In the genomic region with DNA sequence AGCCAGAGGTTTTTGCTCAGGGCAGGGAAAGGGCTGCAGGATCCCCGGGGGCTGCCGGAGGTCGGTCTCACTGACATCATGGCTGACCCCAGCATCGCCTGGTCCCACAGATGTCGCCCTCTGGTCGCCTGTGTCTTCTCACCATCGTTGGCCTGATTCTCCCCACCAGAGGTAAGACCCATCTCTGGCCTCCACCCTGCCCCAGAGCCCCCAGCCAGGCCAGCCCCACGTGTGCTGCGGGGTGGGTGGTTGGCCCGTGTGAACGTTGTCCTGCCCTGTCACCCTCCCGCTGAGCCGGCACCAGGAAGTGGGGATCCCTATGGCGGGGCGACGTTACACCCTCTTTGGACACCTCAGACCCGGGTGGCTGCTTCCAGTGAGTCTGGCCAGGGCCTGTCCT, we compare ENCODE assay signal across 1 cellular context.
TF ChIP-seq lines count a peak whose summit lies in the region.

No MANE protein-coding gene starts in this region.

TF ChIP-seq in HEK293, 187 proteins besides CTCF, POLR2A, EP300 and RAD21 (continued from another document):
- TF ChIP-seq, protein P1, sequence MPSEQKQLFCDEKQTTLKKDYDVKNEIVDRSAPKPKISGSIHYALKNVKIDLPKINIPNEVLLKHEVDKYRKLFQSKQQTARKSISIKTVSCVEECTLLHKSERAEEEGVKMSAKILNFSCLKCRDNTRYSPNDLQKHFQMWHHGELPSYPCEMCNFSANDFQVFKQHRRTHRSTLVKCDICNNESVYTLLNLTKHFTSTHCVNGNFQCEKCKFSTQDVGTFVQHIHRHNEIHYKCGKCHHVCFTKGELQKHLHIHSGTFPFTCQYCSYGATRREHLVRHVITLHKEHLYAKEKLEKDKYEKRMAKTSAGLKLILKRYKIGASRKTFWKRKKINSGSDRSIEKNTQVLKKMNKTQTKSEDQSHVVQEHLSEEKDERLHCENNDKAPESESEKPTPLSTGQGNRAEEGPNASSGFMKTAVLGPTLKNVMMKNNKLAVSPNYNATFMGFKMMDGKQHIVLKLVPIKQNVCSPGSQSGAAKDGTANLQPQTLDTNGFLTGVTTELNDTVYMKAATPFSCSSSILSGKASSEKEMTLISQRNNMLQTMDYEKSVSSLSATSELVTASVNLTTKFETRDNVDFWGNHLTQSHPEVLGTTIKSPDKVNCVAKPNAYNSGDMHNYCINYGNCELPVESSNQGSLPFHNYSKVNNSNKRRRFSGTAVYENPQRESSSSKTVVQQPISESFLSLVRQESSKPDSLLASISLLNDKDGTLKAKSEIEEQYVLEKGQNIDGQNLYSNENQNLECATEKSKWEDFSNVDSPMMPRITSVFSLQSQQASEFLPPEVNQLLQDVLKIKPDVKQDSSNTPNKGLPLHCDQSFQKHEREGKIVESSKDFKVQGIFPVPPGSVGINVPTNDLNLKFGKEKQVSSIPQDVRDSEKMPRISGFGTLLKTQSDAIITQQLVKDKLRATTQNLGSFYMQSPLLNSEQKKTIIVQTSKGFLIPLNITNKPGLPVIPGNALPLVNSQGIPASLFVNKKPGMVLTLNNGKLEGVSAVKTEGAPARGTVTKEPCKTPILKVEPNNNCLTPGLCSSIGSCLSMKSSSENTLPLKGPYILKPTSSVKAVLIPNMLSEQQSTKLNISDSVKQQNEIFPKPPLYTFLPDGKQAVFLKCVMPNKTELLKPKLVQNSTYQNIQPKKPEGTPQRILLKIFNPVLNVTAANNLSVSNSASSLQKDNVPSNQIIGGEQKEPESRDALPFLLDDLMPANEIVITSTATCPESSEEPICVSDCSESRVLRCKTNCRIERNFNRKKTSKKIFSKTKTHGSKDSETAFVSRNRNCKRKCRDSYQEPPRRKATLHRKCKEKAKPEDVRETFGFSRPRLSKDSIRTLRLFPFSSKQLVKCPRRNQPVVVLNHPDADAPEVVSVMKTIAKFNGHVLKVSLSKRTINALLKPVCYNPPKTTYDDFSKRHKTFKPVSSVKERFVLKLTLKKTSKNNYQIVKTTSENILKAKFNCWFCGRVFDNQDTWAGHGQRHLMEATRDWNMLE (tag by site-specific recombination; conservative IDR thresholded peaks at IDR 0.05; ENCODE audit: low read depth), result no peak
- no peak for TF ChIP-seq KLF16 (tag by site-specific recombination; IDR thresholded peaks at IDR 0.05)
- TF ChIP-seq PRDM1 (tag by site-specific recombination; IDR thresholded peaks at IDR 0.05), result peak; percentile 39; the same call in 1 of the 2 replicates
- TF ChIP-seq, protein P2, sequence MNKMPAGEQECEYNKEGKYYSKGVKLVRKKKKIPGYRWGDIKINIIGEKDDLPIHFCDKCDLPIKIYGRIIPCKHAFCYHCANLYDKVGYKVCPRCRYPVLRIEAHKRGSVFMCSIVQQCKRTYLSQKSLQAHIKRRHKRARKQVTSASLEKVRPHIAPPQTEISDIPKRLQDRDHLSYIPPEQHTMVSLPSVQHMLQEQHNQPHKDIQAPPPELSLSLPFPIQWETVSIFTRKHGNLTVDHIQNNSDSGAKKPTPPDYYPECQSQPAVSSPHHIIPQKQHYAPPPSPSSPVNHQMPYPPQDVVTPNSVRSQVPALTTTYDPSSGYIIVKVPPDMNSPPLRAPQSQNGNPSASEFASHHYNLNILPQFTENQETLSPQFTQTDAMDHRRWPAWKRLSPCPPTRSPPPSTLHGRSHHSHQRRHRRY (tag by site-specific recombination; IDR thresholded peaks at IDR 0.05), result peak; percentile 83; the same call in 1 of the 2 replicates
- TF ChIP-seq, protein P3, sequence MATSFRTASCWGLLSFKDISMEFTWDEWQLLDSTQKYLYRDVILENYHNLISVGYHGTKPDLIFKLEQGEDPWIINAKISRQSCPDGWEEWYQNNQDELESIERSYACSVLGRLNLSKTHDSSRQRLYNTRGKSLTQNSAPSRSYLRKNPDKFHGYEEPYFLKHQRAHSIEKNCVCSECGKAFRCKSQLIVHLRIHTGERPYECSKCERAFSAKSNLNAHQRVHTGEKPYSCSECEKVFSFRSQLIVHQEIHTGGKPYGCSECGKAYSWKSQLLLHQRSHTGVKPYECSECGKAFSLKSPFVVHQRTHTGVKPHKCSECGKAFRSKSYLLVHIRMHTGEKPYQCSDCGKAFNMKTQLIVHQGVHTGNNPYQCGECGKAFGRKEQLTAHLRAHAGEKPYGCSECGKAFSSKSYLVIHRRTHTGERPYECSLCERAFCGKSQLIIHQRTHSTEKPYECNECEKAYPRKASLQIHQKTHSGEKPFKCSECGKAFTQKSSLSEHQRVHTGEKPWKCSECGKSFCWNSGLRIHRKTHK (tag by site-specific recombination; IDR thresholded peaks at IDR 0.05), result no peak
- no peak for TF ChIP-seq ZNF138 (tag by site-specific recombination; IDR thresholded peaks at IDR 0.05; ENCODE audit: borderline replicate concordance)
- TF ChIP-seq ZNF366 (tag by site-specific recombination; conservative IDR thresholded peaks at IDR 0.05), result no peak
- no peak for TF ChIP-seq ZNF146 (tag by site-specific recombination; IDR thresholded peaks at IDR 0.05)
- peak; percentile 55 for TF ChIP-seq ZIC2 (tag by site-specific recombination; IDR thresholded peaks at IDR 0.05)
- TF ChIP-seq ZNF37A (tag by site-specific recombination; IDR thresholded peaks at IDR 0.05), result no peak
- TF ChIP-seq ZNF629 (tag by site-specific recombination; IDR thresholded peaks at IDR 0.05), result no peak
- TF ChIP-seq ZNF626 (tag by site-specific recombination; IDR thresholded peaks at IDR 0.05), result no peak
- TF ChIP-seq ZNF19 (tag by site-specific recombination; IDR thresholded peaks at IDR 0.05; ENCODE audit: low read depth), result no peak
- TF ChIP-seq, protein P4, sequence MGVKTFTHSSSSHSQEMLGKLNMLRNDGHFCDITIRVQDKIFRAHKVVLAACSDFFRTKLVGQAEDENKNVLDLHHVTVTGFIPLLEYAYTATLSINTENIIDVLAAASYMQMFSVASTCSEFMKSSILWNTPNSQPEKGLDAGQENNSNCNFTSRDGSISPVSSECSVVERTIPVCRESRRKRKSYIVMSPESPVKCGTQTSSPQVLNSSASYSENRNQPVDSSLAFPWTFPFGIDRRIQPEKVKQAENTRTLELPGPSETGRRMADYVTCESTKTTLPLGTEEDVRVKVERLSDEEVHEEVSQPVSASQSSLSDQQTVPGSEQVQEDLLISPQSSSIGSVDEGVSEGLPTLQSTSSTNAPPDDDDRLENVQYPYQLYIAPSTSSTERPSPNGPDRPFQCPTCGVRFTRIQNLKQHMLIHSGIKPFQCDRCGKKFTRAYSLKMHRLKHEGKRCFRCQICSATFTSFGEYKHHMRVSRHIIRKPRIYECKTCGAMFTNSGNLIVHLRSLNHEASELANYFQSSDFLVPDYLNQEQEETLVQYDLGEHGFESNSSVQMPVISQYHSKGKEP (tag by site-specific recombination; IDR thresholded peaks at IDR 0.05), result no peak
- no peak for TF ChIP-seq ZNF571 (tag by site-specific recombination; IDR thresholded peaks at IDR 0.05)
- TF ChIP-seq ZNF223 (tag by site-specific recombination; IDR thresholded peaks at IDR 0.05), result peak; percentile 8; the same call in 1 of the 2 replicates
- no peak for TF ChIP-seq BCL11A (tag by site-specific recombination; IDR thresholded peaks at IDR 0.05; ENCODE audit: low read depth)
- TF ChIP-seq ZNF433 (tag by site-specific recombination; IDR thresholded peaks at IDR 0.05; ENCODE audit: low read depth), result no peak
- no peak for TF ChIP-seq ZNF664 (tag by site-specific recombination; IDR thresholded peaks at IDR 0.05)
- TF ChIP-seq, protein P5, sequence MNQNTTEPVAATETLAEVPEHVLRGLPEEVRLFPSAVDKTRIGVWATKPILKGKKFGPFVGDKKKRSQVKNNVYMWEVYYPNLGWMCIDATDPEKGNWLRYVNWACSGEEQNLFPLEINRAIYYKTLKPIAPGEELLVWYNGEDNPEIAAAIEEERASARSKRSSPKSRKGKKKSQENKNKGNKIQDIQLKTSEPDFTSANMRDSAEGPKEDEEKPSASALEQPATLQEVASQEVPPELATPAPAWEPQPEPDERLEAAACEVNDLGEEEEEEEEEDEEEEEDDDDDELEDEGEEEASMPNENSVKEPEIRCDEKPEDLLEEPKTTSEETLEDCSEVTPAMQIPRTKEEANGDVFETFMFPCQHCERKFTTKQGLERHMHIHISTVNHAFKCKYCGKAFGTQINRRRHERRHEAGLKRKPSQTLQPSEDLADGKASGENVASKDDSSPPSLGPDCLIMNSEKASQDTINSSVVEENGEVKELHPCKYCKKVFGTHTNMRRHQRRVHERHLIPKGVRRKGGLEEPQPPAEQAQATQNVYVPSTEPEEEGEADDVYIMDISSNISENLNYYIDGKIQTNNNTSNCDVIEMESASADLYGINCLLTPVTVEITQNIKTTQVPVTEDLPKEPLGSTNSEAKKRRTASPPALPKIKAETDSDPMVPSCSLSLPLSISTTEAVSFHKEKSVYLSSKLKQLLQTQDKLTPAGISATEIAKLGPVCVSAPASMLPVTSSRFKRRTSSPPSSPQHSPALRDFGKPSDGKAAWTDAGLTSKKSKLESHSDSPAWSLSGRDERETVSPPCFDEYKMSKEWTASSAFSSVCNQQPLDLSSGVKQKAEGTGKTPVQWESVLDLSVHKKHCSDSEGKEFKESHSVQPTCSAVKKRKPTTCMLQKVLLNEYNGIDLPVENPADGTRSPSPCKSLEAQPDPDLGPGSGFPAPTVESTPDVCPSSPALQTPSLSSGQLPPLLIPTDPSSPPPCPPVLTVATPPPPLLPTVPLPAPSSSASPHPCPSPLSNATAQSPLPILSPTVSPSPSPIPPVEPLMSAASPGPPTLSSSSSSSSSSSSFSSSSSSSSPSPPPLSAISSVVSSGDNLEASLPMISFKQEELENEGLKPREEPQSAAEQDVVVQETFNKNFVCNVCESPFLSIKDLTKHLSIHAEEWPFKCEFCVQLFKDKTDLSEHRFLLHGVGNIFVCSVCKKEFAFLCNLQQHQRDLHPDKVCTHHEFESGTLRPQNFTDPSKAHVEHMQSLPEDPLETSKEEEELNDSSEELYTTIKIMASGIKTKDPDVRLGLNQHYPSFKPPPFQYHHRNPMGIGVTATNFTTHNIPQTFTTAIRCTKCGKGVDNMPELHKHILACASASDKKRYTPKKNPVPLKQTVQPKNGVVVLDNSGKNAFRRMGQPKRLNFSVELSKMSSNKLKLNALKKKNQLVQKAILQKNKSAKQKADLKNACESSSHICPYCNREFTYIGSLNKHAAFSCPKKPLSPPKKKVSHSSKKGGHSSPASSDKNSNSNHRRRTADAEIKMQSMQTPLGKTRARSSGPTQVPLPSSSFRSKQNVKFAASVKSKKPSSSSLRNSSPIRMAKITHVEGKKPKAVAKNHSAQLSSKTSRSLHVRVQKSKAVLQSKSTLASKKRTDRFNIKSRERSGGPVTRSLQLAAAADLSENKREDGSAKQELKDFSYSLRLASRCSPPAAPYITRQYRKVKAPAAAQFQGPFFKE (tag by site-specific recombination; IDR thresholded peaks at IDR 0.05; ENCODE audit: borderline replicate concordance), result 0 out of 2 replicates have a peak, but pooled peaks have one; percentile 30
- no peak for TF ChIP-seq EGR2 (tag by site-specific recombination; IDR thresholded peaks at IDR 0.05; ENCODE audit: low read depth)
- no peak for TF ChIP-seq ZNF324 (tag by site-specific recombination; IDR thresholded peaks at IDR 0.05)
- no peak for TF ChIP-seq KLF10 (tag by site-specific recombination; IDR thresholded peaks at IDR 0.05)
